1 cellular context compared by ENCODE assay signal in the genomic region with DNA sequence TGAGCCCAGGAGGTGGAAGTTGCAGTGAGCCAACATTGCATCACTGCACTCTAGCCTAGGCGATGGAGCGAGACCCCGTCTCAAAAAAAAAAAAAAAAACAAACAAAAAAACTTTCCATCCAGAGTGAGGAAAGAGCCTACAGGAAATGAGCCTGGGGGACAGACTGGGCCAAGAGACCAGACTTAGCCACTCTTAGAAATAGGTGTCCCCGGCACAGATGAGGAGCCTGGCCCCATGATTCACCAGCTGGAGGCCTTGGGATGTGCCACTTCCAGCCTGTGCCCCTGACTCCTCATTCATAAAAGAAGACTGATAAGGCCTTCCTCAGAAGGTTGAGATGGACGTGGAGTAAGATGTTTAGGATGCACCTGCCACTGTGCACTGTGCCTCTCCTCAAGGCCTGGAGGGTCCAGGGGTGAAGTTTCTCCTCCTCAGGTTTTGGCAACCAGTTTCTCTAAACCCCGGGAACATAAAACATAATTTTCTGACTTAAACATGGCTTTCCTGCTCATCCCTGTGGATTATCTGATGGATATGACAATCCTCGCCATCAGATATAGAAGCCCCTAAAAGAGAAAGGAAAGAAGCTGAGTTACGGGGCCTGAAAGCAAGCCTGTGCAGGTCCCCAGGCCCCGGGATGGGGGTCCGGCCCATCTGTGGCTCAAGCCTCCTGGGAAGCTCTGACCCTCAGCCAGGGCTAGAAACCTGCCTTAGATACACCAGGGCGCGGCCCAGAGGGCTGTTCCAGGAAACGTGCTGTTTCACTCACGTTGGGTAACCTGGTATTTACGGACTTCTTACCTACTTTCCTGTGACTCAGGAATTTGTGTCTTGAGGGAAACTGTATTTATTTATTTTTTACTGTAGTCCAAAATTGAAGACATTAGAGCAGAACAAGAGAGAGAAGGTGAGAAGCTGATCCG.
A peak's percentile ranks its signal among the peaks of the same experiment; 100 is the strongest.
TF ChIP-seq lines count a peak whose summit lies in the region.

No MANE protein-coding gene starts in this region.

TF ChIP-seq in HepG2, 621 proteins besides CTCF, POLR2A, EP300 and RAD21:
- TF ChIP-seq NR3C1 (CRISPR knock-in tag; IDR thresholded peaks at IDR 0.05) (no peak), CEBPB (IDR thresholded peaks at IDR 0.05; ENCODE audit: borderline replicate concordance, low read depth, low read length) (0 out of 2 replicates have a peak, but pooled peaks have one; percentile 10), ZNF513 (CRISPR knock-in tag; conservative IDR thresholded peaks at IDR 0.05) (no peak), ZNF768 (CRISPR knock-in tag; IDR thresholded peaks at IDR 0.05) (no peak), ARNTL (CRISPR knock-in tag; IDR thresholded peaks at IDR 0.05) (no peak)
TF ChIP-seq in HepG2: peak in this region for 1.
